In the genomic region with DNA sequence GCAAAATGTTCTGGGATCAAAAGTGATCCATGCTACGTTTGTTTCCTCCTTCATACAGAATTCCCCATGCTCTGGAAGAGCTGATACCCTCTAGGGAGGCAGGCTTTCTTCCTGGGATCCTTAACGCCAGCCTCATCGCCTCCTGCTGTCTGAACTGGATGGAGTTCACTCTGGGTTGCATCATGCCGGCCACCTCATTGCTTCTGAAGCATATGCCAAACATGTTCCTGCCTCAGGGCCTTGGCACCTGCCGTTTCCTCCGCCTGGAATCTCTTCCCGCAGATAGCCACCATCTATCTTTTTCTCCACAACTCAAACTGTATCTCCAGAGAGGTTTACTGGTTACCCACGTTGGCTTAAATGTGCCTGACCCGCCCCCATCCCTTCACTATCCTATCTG, we compare ENCODE assay signal across 1 cellular context.
TF ChIP-seq lines count a peak whose summit lies in the region.

No MANE protein-coding gene starts in this region.

TF ChIP-seq in HEK293, 187 proteins besides CTCF, POLR2A, EP300 and RAD21 (continued from another document):
- TF ChIP-seq ZNF785 (tag by site-specific recombination; IDR thresholded peaks at IDR 0.05): 0 out of 2 replicates have a peak, but pooled peaks have one; percentile 23
- TF ChIP-seq PRDM1 (tag by site-specific recombination; IDR thresholded peaks at IDR 0.05): no peak
- no peak for TF ChIP-seq ZNF223 (tag by site-specific recombination; IDR thresholded peaks at IDR 0.05)
- TF ChIP-seq SP3 (tag by site-specific recombination; IDR thresholded peaks at IDR 0.05): no peak
- no peak for TF ChIP-seq ZNF280D (tag by site-specific recombination; IDR thresholded peaks at IDR 0.05)
- TF ChIP-seq ZNF501 (tag by site-specific recombination; IDR thresholded peaks at IDR 0.05): no peak
- no peak for TF ChIP-seq SETDB1 (IDR thresholded peaks at IDR 0.05; ENCODE audit: insufficient read length, low read length)
- no peak for TF ChIP-seq ZNF132 (tag by site-specific recombination; IDR thresholded peaks at IDR 0.05; ENCODE audit: borderline replicate concordance)
- no peak for TF ChIP-seq ZNF155 (tag by site-specific recombination; IDR thresholded peaks at IDR 0.05)
- TF ChIP-seq, protein P1, sequence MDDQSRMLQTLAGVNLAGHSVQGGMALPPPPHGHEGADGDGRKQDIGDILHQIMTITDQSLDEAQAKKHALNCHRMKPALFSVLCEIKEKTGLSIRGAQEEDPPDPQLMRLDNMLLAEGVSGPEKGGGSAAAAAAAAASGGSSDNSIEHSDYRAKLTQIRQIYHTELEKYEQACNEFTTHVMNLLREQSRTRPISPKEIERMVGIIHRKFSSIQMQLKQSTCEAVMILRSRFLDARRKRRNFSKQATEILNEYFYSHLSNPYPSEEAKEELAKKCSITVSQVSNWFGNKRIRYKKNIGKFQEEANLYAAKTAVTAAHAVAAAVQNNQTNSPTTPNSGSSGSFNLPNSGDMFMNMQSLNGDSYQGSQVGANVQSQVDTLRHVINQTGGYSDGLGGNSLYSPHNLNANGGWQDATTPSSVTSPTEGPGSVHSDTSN (CRISPR knock-in tag; IDR thresholded peaks at IDR 0.05): no peak
- no peak for TF ChIP-seq ZBTB11 (tag by site-specific recombination; conservative IDR thresholded peaks at IDR 0.05; ENCODE audit: low read depth)
- peak; percentile 51 for TF ChIP-seq ZIC2 (tag by site-specific recombination; IDR thresholded peaks at IDR 0.05)
- peak; percentile 35; the same call in 1 of the 2 replicates for TF ChIP-seq ZBTB20 (tag by site-specific recombination; IDR thresholded peaks at IDR 0.05)
- 0 out of 2 replicates have a peak, but pooled peaks have one; percentile 47 for TF ChIP-seq ZBTB17 (tag by site-specific recombination; IDR thresholded peaks at IDR 0.05)
- peak; percentile 96 for TF ChIP-seq ZNF623 (tag by site-specific recombination; IDR thresholded peaks at IDR 0.05)
